Comparison of ENCODE assay signal across 24 cellular contexts in genomic region chr20:9244811-9245210, GRCh38.
DNase-seq lines count a peak whose midpoint lies in the region; ATAC-seq, FAIRE-seq and TF ChIP-seq lines count a peak whose summit lies in the region.
"Had no signal": no experiment of that assay in that cellular context is flagged by ENCODE, and none has a peak within 500 bp of the region (broad histone marks: within the 10 kb centered on the region; RNA-seq: fewer than 3 reads in every experiment).

No MANE protein-coding gene starts in this region.

- intact Hi-C loops in Right ventricle myocardium superior (cut with DNase I): no loop called here
- intact Hi-C loops in left ventricle myocardium inferior (cut with micrococcal nuclease): no loop called here
- intact Hi-C loops in activated T-helper 2 cell treated with anti-CD3 and anti-CD28 coated beads, Interferon-gamma antibody, Interleukin-2, Interleukin-4, amounts not matched to agents 10 μg/mL and 5 μg/mL and 100 μg/mL, durations not matched to agents 14 hours and 24 hours and 36 hours (cut with micrococcal nuclease): no loop called here
- intact Hi-C loops in Calu3 (cut with micrococcal nuclease; ENCODE audit: unreplicated experiment): loop anchor here (10.0 kb wide), 1 partner anchor 110 kb away; no protein-coding TSS in a partner anchor

- no peak overlapping the region for H3K27ac ChIP-seq in left ventricle myocardium inferior (replicated peaks)
- H3K27ac ChIP-seq: A549; BLaER1 treated with 17β-estradiol and CSF1 and Interleukin-3, amounts not matched to agents 10 nM and 100 nM; GM23248 had no signal

- FAIRE-seq in HTR-8/SVneo (lab: Jason Lieb, UNC): peak; percentile 79
- FAIRE-seq: G401.6, GM12892, H1 had no signal

- H3K4me3 ChIP-seq in left ventricle myocardium inferior: no peak overlapping the region
- H3K4me3 ChIP-seq: A549; BLaER1 treated with 17β-estradiol and CSF1 and Interleukin-3, amounts not matched to agents 10 nM and 100 nM; GM23248 had no signal

- H3K4me3 Mint-ChIP-seq in neural crest cell (no peak overlapping the region), Calu3 (ENCODE audit: low read depth, unreplicated experiment) (no peak overlapping the region)
- no peak overlapping the region for H3K4me3 Mint-ChIP-seq in activated T-helper 2 cell treated with anti-CD3 and anti-CD28 coated beads, Interferon-gamma antibody, Interleukin-2, Interleukin-4, amounts not matched to agents 10 μg/mL and 5 μg/mL and 100 μg/mL, durations not matched to agents 14 hours and 24 hours and 36 hours (ENCODE audit: low read depth)
- H3K4me3 Mint-ChIP-seq: CD14-positive monocyte; CD4-positive, alpha-beta T cell; CD8-positive, alpha-beta memory T cell had no signal

- peaks cover 37% of the 10 kb centered on the region for H3K4me1 ChIP-seq in left ventricle myocardium inferior

- H3K27ac Mint-ChIP-seq in neural crest cell (ENCODE audit: unreplicated experiment) (peak overlapping the region; percentile 82), Calu3 (ENCODE audit: unreplicated experiment) (no peak overlapping the region)
- H3K27ac Mint-ChIP-seq in activated T-helper 2 cell treated with anti-CD3 and anti-CD28 coated beads, Interferon-gamma antibody, Interleukin-2, Interleukin-4, amounts not matched to agents 10 μg/mL and 5 μg/mL and 100 μg/mL, durations not matched to agents 14 hours and 24 hours and 36 hours: no peak overlapping the region
- H3K27ac Mint-ChIP-seq: CD14-positive monocyte; CD4-positive, alpha-beta T cell had no signal

- H3K36me3 Mint-ChIP-seq in neural crest cell (ENCODE audit: low read depth) (peaks cover 8% of the 10 kb centered on the region), Calu3 (ENCODE audit: insufficient read depth, unreplicated experiment) (peaks cover 5% of the 10 kb centered on the region)
- no peaks in the 10 kb centered on the region for H3K36me3 Mint-ChIP-seq in activated T-helper 2 cell treated with anti-CD3 and anti-CD28 coated beads, Interferon-gamma antibody, Interleukin-2, Interleukin-4, amounts not matched to agents 10 μg/mL and 5 μg/mL and 100 μg/mL, durations not matched to agents 14 hours and 24 hours and 36 hours (ENCODE audit: low read depth)
- H3K36me3 Mint-ChIP-seq: CD14-positive monocyte; CD8-positive, alpha-beta memory T cell had no signal

- H3K9me3 ChIP-seq in left ventricle myocardium inferior (replicated peaks): no peaks in the 10 kb centered on the region
- H3K9me3 ChIP-seq: A549; BE2C; BLaER1 treated with 17β-estradiol and CSF1 and Interleukin-3, amounts not matched to agents 10 nM and 100 nM had no signal

- H3K4me1 Mint-ChIP-seq in neural crest cell: peaks cover 23% of the 10 kb centered on the region
- no peaks in the 10 kb centered on the region for H3K4me1 Mint-ChIP-seq in activated T-helper 2 cell treated with anti-CD3 and anti-CD28 coated beads, Interferon-gamma antibody, Interleukin-2, Interleukin-4, amounts not matched to agents 10 μg/mL and 5 μg/mL and 100 μg/mL, durations not matched to agents 14 hours and 24 hours and 36 hours (ENCODE audit: low read depth)
- H3K4me1 Mint-ChIP-seq in Calu3 (ENCODE audit: low read depth, unreplicated experiment): peaks cover 24% of the 10 kb centered on the region
- H3K4me1 Mint-ChIP-seq: CD8-positive, alpha-beta memory T cell had no signal

- DNase-seq in Right ventricle myocardium superior: no peak
- no peak for DNase-seq in left ventricle myocardium inferior
- DNase-seq in HTR-8/SVneo (ENCODE audit: insufficient read length, low spot score): no peak
- no peak for DNase-seq in neural crest cell (ENCODE audit: low read depth, low spot score)
- DNase-seq in activated T-helper 2 cell treated with anti-CD3 and anti-CD28 coated beads, Interferon-gamma antibody, Interleukin-2, Interleukin-4, amounts not matched to agents 10 μg/mL and 5 μg/mL and 100 μg/mL, durations not matched to agents 14 hours and 24 hours and 36 hours (ENCODE audit: low spot score): no peak
- DNase-seq in DMS 273 treated with DMSO at 0.1 percent for 48 hours (lab: John Stamatoyannopoulos, UW): no peak
- DNase-seq in Calu3: no peak
- DNase-seq: 8988T; ACHN; AML-193; BE2C; CD4-positive, alpha-beta T cell; CD8-positive, alpha-beta memory T cell; DMS153; DND-41; GM23248; H7 had no signal

- H3K27me3 ChIP-seq in left ventricle myocardium inferior (ENCODE audit: low read depth): no peaks in the 10 kb centered on the region
- H3K27me3 ChIP-seq: BE2C; BLaER1 treated with 17β-estradiol and CSF1 and Interleukin-3, amounts not matched to agents 10 nM and 100 nM had no signal

- TF ChIP-seq CTCF in left ventricle myocardium inferior (IDR thresholded peaks at IDR 0.05; ENCODE audit: borderline replicate concordance) (no peak), neural crest cell (conservative IDR thresholded peaks at IDR 0.05) (no peak), Calu3 (IDR thresholded peaks at IDR 0.05; ENCODE audit: unreplicated experiment) (no peak)

- no peaks in the 10 kb centered on the region for H3K36me3 ChIP-seq in left ventricle myocardium inferior
- H3K36me3 ChIP-seq: BE2C; BLaER1 treated with 17β-estradiol and CSF1 and Interleukin-3, amounts not matched to agents 10 nM and 100 nM had no signal

- no peaks in the 10 kb centered on the region for H3K9me3 Mint-ChIP-seq in neural crest cell
- H3K9me3 Mint-ChIP-seq in activated T-helper 2 cell treated with anti-CD3 and anti-CD28 coated beads, Interferon-gamma antibody, Interleukin-2, Interleukin-4, amounts not matched to agents 10 μg/mL and 5 μg/mL and 100 μg/mL, durations not matched to agents 14 hours and 24 hours and 36 hours: no peaks in the 10 kb centered on the region
- H3K9me3 Mint-ChIP-seq in Calu3 (ENCODE audit: low read depth, unreplicated experiment): no peaks in the 10 kb centered on the region
- H3K9me3 Mint-ChIP-seq: CD4-positive, alpha-beta T cell had no signal

- ATAC-seq in Right ventricle myocardium superior (ENCODE audit: poor library complexity): peak; percentile 31
- ATAC-seq: A549, HCT116 had no signal

- H3K27me3 Mint-ChIP-seq in neural crest cell (ENCODE audit: low read depth): no peaks in the 10 kb centered on the region
- no peaks in the 10 kb centered on the region for H3K27me3 Mint-ChIP-seq in activated T-helper 2 cell treated with anti-CD3 and anti-CD28 coated beads, Interferon-gamma antibody, Interleukin-2, Interleukin-4, amounts not matched to agents 10 μg/mL and 5 μg/mL and 100 μg/mL, durations not matched to agents 14 hours and 24 hours and 36 hours (ENCODE audit: low read depth)
- H3K27me3 Mint-ChIP-seq in Calu3 (ENCODE audit: unreplicated experiment): no peaks in the 10 kb centered on the region
- H3K27me3 Mint-ChIP-seq: CD4-positive, alpha-beta T cell; CD8-positive, alpha-beta memory T cell had no signal

- BruUV-seq in Calu3 (replicated peaks; lab: Mats Ljungman, UMichigan): no TSS peak

- CTCF ChIA-PET in Calu3 (lab: Charles Lee): no interaction called here
